In genomic region chr6:114844359-114844758, GRCh38 we compare ENCODE assay signal across 26 cellular contexts.
"Had no signal": no experiment of that assay in that cellular context is flagged by ENCODE, and none has a peak within 500 bp of the region (broad histone marks: within the 10 kb centered on the region; RNA-seq: fewer than 3 reads in every experiment).

No MANE protein-coding gene starts in this region.

- ATAC-seq: effector memory CD8-positive, alpha-beta T cell; esophagus mucosa; gastrocnemius medialis; heart right ventricle; left cardiac atrium; left lung; left ventricle myocardium superior; lower lobe of right lung; mucosa of descending colon had no signal

- H3K4me3 ChIP-seq: colonic mucosa, esophagus squamous epithelium, gastrocnemius medialis, heart right ventricle, left lung, lower lobe of right lung, mucosa of descending colon had no signal

- H3K27ac ChIP-seq: colonic mucosa, epithelial cell of prostate, esophagus squamous epithelium, gastrocnemius medialis, heart right ventricle, left lung, lower lobe of right lung had no signal

- DNase-seq: colonic mucosa; cortex of kidney; effector CD8-positive, alpha-beta T cell; effector memory CD8-positive, alpha-beta T cell; endodermal cell; erythroblast; esophagus squamous epithelium; foreskin fibroblast; foreskin melanocyte; gastrocnemius medialis; glutamatergic neuron; head of caudate nucleus; heart right ventricle; hippocampal formation; left cardiac atrium; left lung; left ventricle myocardium superior; mesenchymal stem cell; mucosa of descending colon; naive B cell had no signal

- H3K4me1 ChIP-seq: colonic mucosa, esophagus squamous epithelium, gastrocnemius medialis, heart right ventricle, left lung, lower lobe of right lung had no signal

- H3K27me3 ChIP-seq: colonic mucosa, esophagus squamous epithelium, gastrocnemius medialis, heart right ventricle, left lung had no signal

- H3K9me3 ChIP-seq: esophagus squamous epithelium, gastrocnemius medialis, lower lobe of right lung had no signal

- FAIRE-seq: endometrium, islet of Langerhans, keratinocyte had no signal

- H3K36me3 ChIP-seq: colonic mucosa, esophagus squamous epithelium, gastrocnemius medialis, heart right ventricle, left lung, lower lobe of right lung had no signal
